ENCODE assay signal across 24 cellular contexts in the genomic region with DNA sequence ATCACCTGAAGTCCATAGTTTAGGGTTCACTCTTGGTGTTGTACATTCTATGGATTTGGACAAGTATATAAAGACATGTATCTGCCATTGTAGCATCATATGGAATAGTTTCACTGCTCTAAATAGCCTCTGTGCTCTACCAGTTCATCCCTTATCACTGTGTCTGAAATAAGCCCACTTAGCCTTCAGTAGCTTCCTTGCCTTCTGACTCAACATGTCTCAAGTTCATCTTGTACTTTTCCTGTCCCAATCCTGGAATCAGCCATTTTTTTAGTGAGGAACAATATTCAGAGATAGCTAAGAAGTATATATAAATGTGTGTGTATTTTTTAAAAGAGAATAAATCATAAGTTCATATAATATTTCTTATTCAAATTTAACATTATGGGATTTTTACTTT.
DNase-seq lines count a peak whose midpoint lies in the region; ATAC-seq, FAIRE-seq and TF ChIP-seq lines count a peak whose summit lies in the region.
"Had no signal": no experiment of that assay in that cellular context is flagged by ENCODE, and none has a peak within 500 bp of the region (broad histone marks: within the 10 kb centered on the region; RNA-seq: fewer than 3 reads in every experiment).

No MANE protein-coding gene starts in this region.

- peak; percentile 19 for FAIRE-seq in A204.1 (lab: Jason Lieb, UNC)
- FAIRE-seq: A549, D721Med, GM12878 had no signal

- H4K20me1 ChIP-seq in smooth muscle cell (ENCODE audit: low read depth) = no peaks in the 10 kb centered on the region
- H4K20me1 ChIP-seq: BLaER1 treated with 17β-estradiol and CSF1 and Interleukin-3, amounts not matched to agents 10 nM and 100 nM had no signal

- no peak overlapping the region for H2AFZ ChIP-seq in smooth muscle cell (ENCODE audit: low read depth)
- H2AFZ ChIP-seq: GM23338 had no signal

- TF ChIP-seq POLR2A in thyroid gland (IDR thresholded peaks at IDR 0.05) = no peak

- intact Hi-C loops in thyroid gland (cut with DNase I) = no loop called here

- DNase-seq in amniotic epithelial cell (ENCODE audit: low read depth) = peak; percentile 65
- peak; percentile 42 for DNase-seq in fibroblast of mammary gland (ENCODE audit: low read depth)
- DNase-seq in smooth muscle cell (lab: John Stamatoyannopoulos, UW; ENCODE audit: unreplicated experiment) = no peak
- DNase-seq in NCI-H2171 treated with DMSO at 0.1 percent for 48 hours (lab: John Stamatoyannopoulos, UW) = no peak
- DNase-seq in thyroid gland = no peak
- DNase-seq: ACHN; AML-193; BE2C; CD4-positive, alpha-beta T cell; CD8-positive, alpha-beta memory T cell; DMS 273 treated with DMSO at 0.1 percent for 48 hours; DMS79; EL; GDM1; HFFc6 had no signal

- H3K27ac ChIP-seq in smooth muscle cell (ENCODE audit: low read depth) = peak overlapping the region; percentile 12
- H3K27ac ChIP-seq in thyroid gland = no peak overlapping the region
- H3K27ac ChIP-seq: 22Rv1; A549; BLaER1 treated with 17β-estradiol and CSF1 and Interleukin-3, amounts not matched to agents 10 nM and 100 nM had no signal

- ATAC-seq in GM18858 (IDR thresholded peaks at IDR 0.05; ENCODE audit: unreplicated experiment) = no peak
- ATAC-seq: A549, GM12878, GM23338 had no signal

- H3F3A ChIP-seq in smooth muscle cell (ENCODE audit: low read depth) = peaks cover 25% of the 10 kb centered on the region

- H3K4me3 ChIP-seq in fibroblast of mammary gland (ENCODE audit: control insufficient read depth, low read depth, low read length) (no peak overlapping the region), smooth muscle cell (no peak overlapping the region), thyroid gland (replicated peaks in 1 of 3) (no peak overlapping the region)
- H3K4me3 ChIP-seq: A549; BLaER1 treated with 17β-estradiol and CSF1 and Interleukin-3, amounts not matched to agents 10 nM and 100 nM; GM12878; GM23338; HAP-1 had no signal

- H3K4me1 ChIP-seq in smooth muscle cell (ENCODE audit: low read depth) = peaks cover 15% of the 10 kb centered on the region
- H3K4me1 ChIP-seq in thyroid gland = peaks cover 8 to 13% of the 10 kb centered on the region in 2 donors
- H3K4me1 ChIP-seq: BE2C had no signal

- H3K9me3 ChIP-seq in smooth muscle cell (replicated peaks; ENCODE audit: low read depth) (no peaks in the 10 kb centered on the region), thyroid gland (no peaks in the 10 kb centered on the region)
- H3K9me3 ChIP-seq: A549; BE2C; BLaER1 treated with 17β-estradiol and CSF1 and Interleukin-3, amounts not matched to agents 10 nM and 100 nM; HAP-1 had no signal

- H3K36me3 ChIP-seq in smooth muscle cell (ENCODE audit: low read depth) (no peaks in the 10 kb centered on the region), thyroid gland (peaks cover 0 to 4% of the 10 kb centered on the region in 2 donors)
- H3K36me3 ChIP-seq: BE2C, HAP-1 had no signal

- no peaks in the 10 kb centered on the region for H3K79me2 ChIP-seq in smooth muscle cell (ENCODE audit: low read depth)

- H3K4me2 ChIP-seq in smooth muscle cell = no peak overlapping the region
- H3K4me2 ChIP-seq: A549; BLaER1 treated with 17β-estradiol and CSF1 and Interleukin-3, amounts not matched to agents 10 nM and 100 nM; GM23338 had no signal

- TF ChIP-seq CTCF in fibroblast of mammary gland (conservative IDR thresholded peaks at IDR 0.05; ENCODE audit: control insufficient read depth, insufficient read depth, low read depth, low read length) (no peak), smooth muscle cell (IDR thresholded peaks at IDR 0.05; ENCODE audit: borderline replicate concordance, insufficient read depth, poor library complexity, severe bottlenecking) (no peak), thyroid gland (IDR thresholded peaks at IDR 0.05) (no peak)

- H3K9ac ChIP-seq in smooth muscle cell (ENCODE audit: low read depth) = no peak overlapping the region
- H3K9ac ChIP-seq: BLaER1 treated with 17β-estradiol and CSF1 and Interleukin-3, amounts not matched to agents 10 nM and 100 nM had no signal

- H3K27me3 ChIP-seq in smooth muscle cell (ENCODE audit: low read depth) = no peaks in the 10 kb centered on the region
- H3K27me3 ChIP-seq in thyroid gland = no peaks in the 10 kb centered on the region
- H3K27me3 ChIP-seq: BE2C; BLaER1 treated with 17β-estradiol and CSF1 and Interleukin-3, amounts not matched to agents 10 nM and 100 nM had no signal

Comparison
In these comparisons a context has a peak if more than half of its experiments do, and no peak if none do; other contexts are left out.
1. DNase-seq: peak in amniotic epithelial cell (single experiment) and fibroblast of mammary gland (single experiment); none in smooth muscle cell (single experiment), NCI-H2171 treated with DMSO at 0.1 percent for 48 hours (single experiment) and thyroid gland (0 of 2).